In genomic region chr3:74520895-74521294, GRCh38 we compare ENCODE assay signal across 8 cellular contexts.
"Had no signal": no experiment of that assay in that cellular context is flagged by ENCODE, and none has a peak within 500 bp of the region (broad histone marks: within the 10 kb centered on the region; RNA-seq: fewer than 3 reads in every experiment).

No MANE protein-coding gene starts in this region.

- FAIRE-seq: HTR-8/SVneo had no signal

- H3K27ac ChIP-seq: KMS-11 had no signal

- H3K9me3 ChIP-seq: HAP-1 had no signal

- H3K4me3 ChIP-seq: GM23338, HAP-1 had no signal

- H3K9ac ChIP-seq: KMS-11 had no signal

- H2AFZ ChIP-seq: GM23338 had no signal

- H3K36me3 ChIP-seq: HAP-1 had no signal

- H3K4me2 ChIP-seq: GM23338, KMS-11 had no signal

- DNase-seq: H7, HFFc6, KBM-7 had no signal

- ATAC-seq: GM23338, HCT116 had no signal
